8 cellular contexts compared by ENCODE assay signal in the genomic region with DNA sequence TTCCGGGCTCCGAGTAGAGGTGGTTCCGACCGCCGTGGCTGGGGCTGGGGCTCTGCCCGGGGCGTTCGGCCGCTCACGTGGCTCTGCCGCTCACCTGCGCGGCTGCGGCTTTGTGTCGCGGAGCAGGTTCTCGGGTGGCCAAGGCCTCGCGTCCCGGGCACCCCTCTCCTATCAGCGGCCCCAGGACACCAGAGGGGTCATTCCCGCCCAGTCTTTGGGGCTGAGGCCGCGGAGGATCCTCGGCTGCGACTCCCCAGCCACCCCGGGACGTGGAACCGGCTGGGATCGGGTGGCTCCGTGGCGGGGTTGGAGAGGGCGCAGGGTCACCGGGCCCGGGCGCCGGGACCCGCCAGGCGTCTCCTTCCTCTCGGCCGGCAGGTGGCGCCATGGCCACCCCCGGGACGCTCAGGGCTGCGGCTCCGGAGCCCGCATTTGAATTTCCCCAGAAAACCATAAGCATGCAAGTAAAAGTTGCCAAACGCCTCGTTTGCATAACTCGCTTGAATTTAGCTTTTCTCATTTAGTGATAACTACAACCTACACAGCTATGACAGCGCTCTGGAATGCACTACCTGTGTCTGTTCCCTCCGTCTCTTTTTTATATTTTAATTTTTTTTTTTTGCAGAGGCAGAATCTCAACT. TPM values are rescaled to one million over a fixed set of nuclear protein-coding genes. Genes with fewer than 3 reads are reported as not detected.
DNase-seq lines count a peak whose midpoint lies in the region; ATAC-seq and TF ChIP-seq lines count a peak whose summit lies in the region.

No MANE protein-coding gene starts in this region.

- no peak overlapping the region for H3K9ac ChIP-seq in muscle layer of colon (ENCODE audit: low read length)

- DNase-seq in COLO668 (lab: John Stamatoyannopoulos, UW; ENCODE audit: unreplicated experiment) (peak; percentile 64), H4 (ENCODE audit: low spot score) (peak; percentile 39), NCI-H526 (lab: John Stamatoyannopoulos, UW) (peak; percentile 79 to 92), activated T-cell treated with anti-CD3 and anti-CD28 coated beads for 24 hours (ENCODE audit: low read depth) (peak; percentile 61), erythroblast (lab: John Stamatoyannopoulos, UW) (peak; percentile 51 to 67)
- peak; percentile 30 to 41 for DNase-seq in stimulated activated CD8-positive, alpha-beta memory T cell treated with anti-CD3 and anti-CD28 coated beads, Interleukin-4, amount 100 ng/mL, for 4 hours (ENCODE audit: low read depth in 2 of 2, low spot score in 1 of 2)

- TF ChIP-seq POLR2A in erythroblast (IDR thresholded peaks at IDR 0.05; ENCODE audit: low read length): no peak

- no peaks in the 10 kb centered on the region for H3K9me3 ChIP-seq in muscle layer of colon (ENCODE audit: low read length)

- H3K27ac ChIP-seq in muscle layer of colon (ENCODE audit: low read depth, low read length): no peak overlapping the region

- H3K4me1 ChIP-seq in muscle layer of colon (ENCODE audit: insufficient read depth, low read length): no peaks in the 10 kb centered on the region

- peak overlapping the region; percentile 41 to 58 for H3K4me3 ChIP-seq in muscle layer of colon (ENCODE audit: low read depth in 1 of 2, low read length in 2 of 2)

- no peaks in the 10 kb centered on the region for H3K36me3 ChIP-seq in muscle layer of colon (ENCODE audit: insufficient read depth, low read length)

- peaks cover 14 to 27% of the 10 kb centered on the region in 2 donors for H3K27me3 ChIP-seq in muscle layer of colon (ENCODE audit: control insufficient read depth in 1 of 2, insufficient read depth in 2 of 2, low read length in 2 of 2)

- ATAC-seq in HG02623 (IDR thresholded peaks at IDR 0.05; ENCODE audit: unreplicated experiment): no peak

RNA-seq across cellular contexts. Expression of a gene that starts 1.2 kb away (rescaled TPM):
- not detected in 2 replicates for total RNA-seq in H4 (2014; rRNA removed; shearing (Covaris generic))

RNA-seq across cellular contexts. Expression of a gene that starts 42.2 kb away (rescaled TPM):
- 60.2 and 63.4 TPM in 2 replicates for total RNA-seq in H4 (2014; rRNA removed; shearing (Covaris generic))

Comparison
In these comparisons a context has a peak if more than half of its experiments do, and no peak if none do; other contexts are left out.
1. DNase-seq: peak in every context shown above with its lines; median percentile 86 in NCI-H526; 64 in COLO668; 61 in activated T-cell treated with anti-CD3 and anti-CD28 coated beads for 24 hours; 59 in erythroblast; 39 in H4; 36 in stimulated activated CD8-positive, alpha-beta memory T cell treated with anti-CD3 and anti-CD28 coated beads, Interleukin-4, amount 100 ng/mL, for 4 hours.